ENCODE assay signal across 8 cellular contexts in the genomic region with DNA sequence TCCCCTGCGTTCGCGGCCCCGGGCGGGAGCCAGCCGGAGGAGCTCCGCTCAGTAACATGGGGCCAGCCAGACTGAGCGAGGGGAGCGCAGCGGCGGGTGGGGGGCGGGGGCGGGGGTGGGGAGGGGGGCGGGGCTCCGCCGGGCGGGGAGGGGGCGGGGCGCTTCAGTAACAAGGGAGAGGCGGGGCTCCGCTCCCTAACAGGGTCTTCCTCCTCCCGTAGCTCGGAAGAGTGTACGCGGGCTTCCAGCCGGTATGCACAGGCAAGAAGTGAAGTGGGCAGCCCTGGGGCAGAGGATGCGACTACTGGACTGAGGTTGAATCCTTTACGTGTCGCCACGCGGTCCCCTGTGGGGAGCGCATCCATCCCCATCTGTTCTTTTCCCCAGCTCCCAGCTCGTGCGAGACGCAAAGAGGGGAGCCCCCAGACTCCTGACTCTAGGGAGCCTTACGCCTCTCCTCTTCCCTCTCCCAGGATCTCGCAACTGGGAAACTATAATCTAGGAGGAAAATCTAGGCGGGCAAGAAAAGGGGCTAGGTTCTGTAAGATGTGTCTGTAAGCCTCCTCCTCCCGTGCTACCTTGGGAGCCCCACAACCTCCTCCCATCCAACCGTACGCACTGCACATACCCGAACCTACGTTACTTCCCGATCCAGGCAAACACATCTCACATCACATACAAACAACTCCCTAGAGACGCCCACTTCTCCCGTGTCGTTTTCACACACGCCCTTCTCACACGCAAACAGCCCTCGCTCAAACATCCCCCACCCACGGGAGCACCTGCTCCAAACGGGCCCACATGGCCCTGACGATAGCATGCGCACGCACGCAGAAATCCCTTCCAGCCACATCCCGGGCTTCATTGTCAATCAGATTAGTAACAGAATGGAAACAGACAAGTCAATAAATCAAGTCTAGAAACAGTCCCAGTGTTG. TPM values are rescaled to one million over a fixed set of nuclear protein-coding genes. Genes with fewer than 3 reads are reported as not detected.
DNase-seq lines count a peak whose midpoint lies in the region; ATAC-seq, FAIRE-seq and TF ChIP-seq lines count a peak whose summit lies in the region.

A gene with protein sequence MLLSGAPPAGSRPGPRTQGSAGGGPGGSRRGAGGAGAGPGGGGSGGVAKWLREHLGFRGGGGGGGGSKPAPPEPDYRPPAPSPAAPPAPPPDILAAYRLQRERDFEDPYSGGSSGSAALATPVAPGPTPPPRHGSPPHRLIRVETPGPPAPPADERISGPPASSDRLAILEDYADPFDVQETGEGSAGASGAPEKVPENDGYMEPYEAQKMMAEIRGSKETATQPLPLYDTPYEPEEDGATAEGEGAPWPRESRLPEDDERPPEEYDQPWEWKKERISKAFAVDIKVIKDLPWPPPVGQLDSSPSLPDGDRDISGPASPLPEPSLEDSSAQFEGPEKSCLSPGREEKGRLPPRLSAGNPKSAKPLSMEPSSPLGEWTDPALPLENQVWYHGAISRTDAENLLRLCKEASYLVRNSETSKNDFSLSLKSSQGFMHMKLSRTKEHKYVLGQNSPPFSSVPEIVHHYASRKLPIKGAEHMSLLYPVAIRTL (minus strand): TSS at position 73 of the 937 bp plus-strand sequence. CDS start 15 bp downstream, at position 58.

- H3K4ac ChIP-seq in H1 (replicated peaks; ENCODE audit: insufficient read length, low read depth, low read length) = peak within 1 kb of the TSS; percentile 3

- H3K56ac ChIP-seq in H1 (replicated peaks; ENCODE audit: insufficient read length, low read depth, low read length) = no peak within 1 kb of the TSS

- POLR2A ChIA-PET in H1 (lab: Charles Lee; ENCODE audit: partially characterized antibody) = interaction anchor here (0.8 to 6.4 kb wide), 8 partner anchors 8 to 24 kb away, joined by 3 to 55 read pairs (median 4); no protein-coding TSS in a partner anchor

- peaks cover 8 to 36% of the 10 kb centered on the region in 2 experiments; a peak in 3 of 4 replicates for H3K79me2 ChIP-seq in H1 (ENCODE audit: control insufficient read depth in 1 of 2, insufficient read depth in 2 of 2, low read length in 2 of 2)

- H3K4me2 ChIP-seq in H1 (ENCODE audit: insufficient read depth in 1 of 2, low read depth in 2 of 2, low read length in 2 of 2) = peak within 1 kb of the TSS; percentile 94 to 96

- intact Hi-C loops in mucosa of descending colon (cut with DNase I, micrococcal nuclease) = no loop called here

- H3K36me3 ChIP-seq in H1 (ENCODE audit: control insufficient read depth in 2 of 4, insufficient read depth in 4 of 4, low read length in 3 of 4) (no peaks in the 10 kb centered on the region), mucosa of descending colon (ENCODE audit: low read depth) (no peaks in the 10 kb centered on the region)

- no peak within 1 kb of the TSS for H2BK15ac ChIP-seq in H1 (ENCODE audit: low read length)

- peak in 1 of 2 experiments; percentile 49; a peak in 1 of 3 replicates for TF ChIP-seq POLR2A in H1 (IDR thresholded peaks at IDR 0.05; ENCODE audit: control extremely low read depth in 1 of 2, low read depth in 2 of 2, low read length in 2 of 2)

- DNase-seq in SKM-1 treated with dmso at 0.1 percent for 144 hours (lab: John Stamatoyannopoulos, UW; ENCODE audit: unreplicated experiment) (peak; percentile 41), SKM-1 (lab: John Stamatoyannopoulos, UW; ENCODE audit: unreplicated experiment) (no peak), NCI-H510A (lab: John Stamatoyannopoulos, UW) (peak; percentile 53), H1 (ENCODE audit: low read depth in 1 of 2, low spot score in 2 of 2) (peak in 1 of 2 experiments; percentile 77), mucosa of descending colon (peak; percentile 61 to 79 (median 69)), kidney tubule cell (ENCODE audit: low spot score) (no peak)
- DNase-seq in activated CD8-positive, alpha-beta memory T cell treated with anti-CD3 and anti-CD28 coated beads for 24 hours = peak; percentile 88
- DNase-seq in stimulated activated CD8-positive, alpha-beta memory T cell treated with anti-CD3 and anti-CD28 coated beads, Interleukin-4, amount 100 ng/mL, for 24 hours (ENCODE audit: low read depth) = peak; percentile 61

- peak; percentile 70 for ATAC-seq in mucosa of descending colon

- no peak within 1 kb of the TSS for H2BK5ac ChIP-seq in H1 (ENCODE audit: low read depth, low read length)

- no peaks in the 10 kb centered on the region for H3K9me3 ChIP-seq in H1 (ENCODE audit: insufficient read depth in 2 of 2, low read depth in 1 of 2, low read length in 1 of 2)
- no peaks in the 10 kb centered on the region for H3K9me3 ChIP-seq in mucosa of descending colon

- H3K9ac ChIP-seq in H1 (replicated peaks in 1 of 4; ENCODE audit: extremely low read depth in 1 of 4, low read depth in 3 of 4, low read length in 3 of 4) = peak within 1 kb of the TSS; percentile 29 to 59 (median 34); a peak in 6 of 7 replicates

- peak within 1 kb of the TSS; percentile 21 for H2BK120ac ChIP-seq in H1 (replicated peaks; ENCODE audit: low read depth, low read length)

- peaks cover 16% of the 10 kb centered on the region; the same call in 1 of the 2 replicates for H3K23me2 ChIP-seq in H1 (ENCODE audit: low read depth, low read length)

- CTCF ChIA-PET in H1 (lab: Charles Lee; ENCODE audit: partially characterized antibody) = interaction anchor here (39.2 to 41.8 kb wide), 2 partner anchors 6 to 14 kb away, joined by 1117 read pairs; a partner anchor contains a TSS

- TF ChIP-seq RAD21 in H1 (IDR thresholded peaks at IDR 0.05 in 1 of 2, conservative IDR thresholded peaks at IDR 0.05 in 1 of 2; ENCODE audit: low read depth in 2 of 2, low read length in 2 of 2) = no peak

- peak within 1 kb of the TSS; percentile 87 for H3K18ac ChIP-seq in H1 (ENCODE audit: extremely low read depth, low read length)

- H4K20me1 ChIP-seq in H1 (replicated peaks in 1 of 2; ENCODE audit: control insufficient read depth in 1 of 2, insufficient read depth in 2 of 2, low read length in 2 of 2) = peaks cover 3 to 22% of the 10 kb centered on the region in 2 experiments

- no peak within 1 kb of the TSS for H3K23ac ChIP-seq in H1 (ENCODE audit: insufficient read length)

- H3K4me3 ChIP-seq in H1 (ENCODE audit: extremely low read depth in 1 of 4, insufficient read depth in 2 of 4, low read depth in 3 of 4, low read length in 4 of 4) (peak within 1 kb of the TSS; percentile 61 to 93 (median 82)), mucosa of descending colon (peak within 1 kb of the TSS; percentile 36)

- 0 out of 2 replicates have a peak within 1 kb of the TSS, but pooled peaks have one; percentile 11 for H2AK5ac ChIP-seq in H1 (ENCODE audit: low read depth, low read length)

- peak within 1 kb of the TSS; percentile 41 for H4K91ac ChIP-seq in H1 (replicated peaks; ENCODE audit: insufficient read length, low read length)

- peaks cover 0 to 19% (median 13%) of the 10 kb centered on the region in 4 experiments; a peak in 6 of 7 replicates for H3K27me3 ChIP-seq in H1 (replicated peaks in 1 of 4; ENCODE audit: control insufficient read depth in 3 of 4, extremely low read depth in 1 of 4, insufficient read depth in 3 of 4, low read length in 3 of 4)

- H3K27ac ChIP-seq in H1 (ENCODE audit: low read depth, low read length) = no peak within 1 kb of the TSS

- H2AFZ ChIP-seq in H1 (ENCODE audit: low read length) = peak within 1 kb of the TSS; percentile 95

- H3K4me1 ChIP-seq in H1 (replicated peaks in 1 of 4; ENCODE audit: control insufficient read depth in 3 of 4, insufficient read depth in 4 of 4, low read length in 3 of 4) (peaks cover 5 to 22% (median 13%) of the 10 kb centered on the region in 4 experiments), mucosa of descending colon (ENCODE audit: low read depth) (peaks cover 19% of the 10 kb centered on the region)

- no peak within 1 kb of the TSS for H3K14ac ChIP-seq in H1 (ENCODE audit: insufficient read length)

- H3K79me1 ChIP-seq in H1 (ENCODE audit: low read depth, low read length) = peaks cover 9% of the 10 kb centered on the region

- no peak for FAIRE-seq in H1 (lab: Jason Lieb, UNC)

- H4K5ac ChIP-seq in H1 (ENCODE audit: insufficient read length, low read depth, low read length) = no peak within 1 kb of the TSS

- H4K8ac ChIP-seq in H1 (ENCODE audit: extremely low read depth, insufficient read depth, low read length) = peak within 1 kb of the TSS; percentile 57

- WGBS in H1 (ENCODE audit: extremely low coverage in 1 of 2, insufficient coverage in 1 of 2, insufficient read length in 1 of 2, insufficient replicate concordance in 2 of 2, low coverage in 1 of 2, low lambda C conversion rate in 2 of 2, missing lambda C conversion rate in 1 of 2), 2 experiments = 9% methylated on average over 29 of the region's 57 CpGs; no CpG with 5 or more reads in 1 of the 2 experiments

- H2BK20ac ChIP-seq in H1 (ENCODE audit: low read length) = no peak within 1 kb of the TSS

- TF ChIP-seq EP300 in H1 (IDR thresholded peaks at IDR 0.05; ENCODE audit: borderline replicate concordance in 1 of 2, low read depth in 2 of 2, low read length in 2 of 2) = no peak

- TF ChIP-seq CTCF in H1 (IDR thresholded peaks at IDR 0.05; ENCODE audit: control extremely low read depth in 1 of 3, insufficient read depth in 1 of 3, low read depth in 1 of 3, low read length in 3 of 3) (no peak), mucosa of descending colon (IDR thresholded peaks at IDR 0.05) (no peak)

- H2BK12ac ChIP-seq in H1 (ENCODE audit: low read depth, low read length) = peak within 1 kb of the TSS; percentile 20; the same call in 1 of the 2 replicates

RNA-seq across cellular contexts. Expression of the gene that starts here (rescaled TPM):
- 23.9 and 26.7 TPM in 2 replicates for total RNA-seq in H1 (2021; fragmentation: NEBNext Ultra II Directional; extraction: Animal tissue kit (Norgen Biotek cat#: 25700))
- polyA plus RNA-seq in H1 (2011; rRNA removed) = 13.1 and 16.0 TPM in 2 replicates
- 17.4 TPM for polyA plus RNA-seq in H1 (2011; cell fraction: cytosol; rRNA removed)
- polyA plus RNA-seq in H1 (2011; cell fraction: nucleus; rRNA removed) = 22.5 TPM
- polyA plus RNA-seq in H1 (2012, experiment 1 of 2) = 22.3 to 30.4 TPM (median 28.4 TPM) in 4 replicates
- polyA plus RNA-seq in H1 (2012, experiment 2 of 2) = 34.9 TPM
- polyA plus RNA-seq in H1 (2013, experiment 1 of 2) = 18.8 TPM
- 20.8 TPM for polyA plus RNA-seq in H1 (2013, experiment 2 of 2)
- polyA minus RNA-seq in H1 (2011; rRNA and poly(A)+ RNA removed) = 15.2 and 23.3 TPM in 2 replicates
- 15.0 TPM for polyA minus RNA-seq in H1 (2011; cell fraction: cytosol; rRNA and poly(A)+ RNA removed)
- 23.6 TPM for polyA minus RNA-seq in H1 (2011; cell fraction: nucleus; rRNA and poly(A)+ RNA removed)
- total RNA-seq in mucosa of descending colon = 10 to 100 TPM in 2 of 3 donors, 1 to 10 TPM in 1; 5.4 to 19.2 (median 14.9) TPM

Comparison
In these comparisons a context has a peak if more than half of its experiments do, and no peak if none do; other contexts are left out.
1. DNase-seq: peak in SKM-1 treated with dmso at 0.1 percent for 144 hours (single experiment), NCI-H510A (single experiment), activated CD8-positive, alpha-beta memory T cell treated with anti-CD3 and anti-CD28 coated beads for 24 hours (single experiment), mucosa of descending colon (3 of 3) and stimulated activated CD8-positive, alpha-beta memory T cell treated with anti-CD3 and anti-CD28 coated beads, Interleukin-4, amount 100 ng/mL, for 24 hours (single experiment); none in SKM-1 (single experiment) and kidney tubule cell (single experiment).